1 cellular context compared by ENCODE assay signal in the genomic region with DNA sequence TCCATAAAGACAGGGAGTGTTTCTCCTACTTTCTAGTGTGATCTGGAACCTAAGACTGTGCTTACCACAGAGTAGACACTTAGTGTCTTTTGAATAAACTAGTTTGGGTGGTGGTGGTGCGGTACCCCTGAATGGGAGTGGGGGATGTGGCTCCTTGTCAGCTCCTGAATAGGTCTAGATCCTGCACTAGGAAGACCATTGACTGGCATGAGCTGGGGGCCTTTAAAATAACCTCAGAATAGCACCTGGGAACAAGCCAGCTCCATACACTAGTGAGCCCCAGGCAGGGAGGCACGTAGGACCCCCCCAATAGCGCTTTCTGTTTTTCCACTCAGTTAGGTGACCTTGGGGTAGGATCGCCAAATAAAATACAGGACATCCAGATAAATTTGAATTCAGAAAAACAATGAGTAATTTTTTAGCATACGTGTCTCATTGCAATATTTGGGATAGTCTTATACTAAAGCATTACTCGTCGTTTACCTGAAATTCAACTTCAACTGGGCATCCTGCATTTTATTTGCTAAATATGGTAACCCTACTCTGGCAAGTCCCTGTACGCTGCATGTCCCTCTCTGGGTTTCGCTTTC.
TF ChIP-seq lines count a peak whose summit lies in the region.

No MANE protein-coding gene starts in this region.

TF ChIP-seq in GM12878, 131 proteins besides CTCF, POLR2A, EP300 and RAD21 (continued from another document):
- TF ChIP-seq, protein P1, sequence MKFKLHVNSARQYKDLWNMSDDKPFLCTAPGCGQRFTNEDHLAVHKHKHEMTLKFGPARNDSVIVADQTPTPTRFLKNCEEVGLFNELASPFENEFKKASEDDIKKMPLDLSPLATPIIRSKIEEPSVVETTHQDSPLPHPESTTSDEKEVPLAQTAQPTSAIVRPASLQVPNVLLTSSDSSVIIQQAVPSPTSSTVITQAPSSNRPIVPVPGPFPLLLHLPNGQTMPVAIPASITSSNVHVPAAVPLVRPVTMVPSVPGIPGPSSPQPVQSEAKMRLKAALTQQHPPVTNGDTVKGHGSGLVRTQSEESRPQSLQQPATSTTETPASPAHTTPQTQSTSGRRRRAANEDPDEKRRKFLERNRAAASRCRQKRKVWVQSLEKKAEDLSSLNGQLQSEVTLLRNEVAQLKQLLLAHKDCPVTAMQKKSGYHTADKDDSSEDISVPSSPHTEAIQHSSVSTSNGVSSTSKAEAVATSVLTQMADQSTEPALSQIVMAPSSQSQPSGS (IDR thresholded peaks at IDR 0.05; ENCODE audit: low read length) = no peak
- TF ChIP-seq SRF (IDR thresholded peaks at IDR 0.05; ENCODE audit: low read depth in 2 of 2, low read length in 2 of 2) = no peak
- no peak for TF ChIP-seq TAF1 (IDR thresholded peaks at IDR 0.05; ENCODE audit: borderline replicate concordance, low read depth, low read length)
- TF ChIP-seq, protein P2, sequence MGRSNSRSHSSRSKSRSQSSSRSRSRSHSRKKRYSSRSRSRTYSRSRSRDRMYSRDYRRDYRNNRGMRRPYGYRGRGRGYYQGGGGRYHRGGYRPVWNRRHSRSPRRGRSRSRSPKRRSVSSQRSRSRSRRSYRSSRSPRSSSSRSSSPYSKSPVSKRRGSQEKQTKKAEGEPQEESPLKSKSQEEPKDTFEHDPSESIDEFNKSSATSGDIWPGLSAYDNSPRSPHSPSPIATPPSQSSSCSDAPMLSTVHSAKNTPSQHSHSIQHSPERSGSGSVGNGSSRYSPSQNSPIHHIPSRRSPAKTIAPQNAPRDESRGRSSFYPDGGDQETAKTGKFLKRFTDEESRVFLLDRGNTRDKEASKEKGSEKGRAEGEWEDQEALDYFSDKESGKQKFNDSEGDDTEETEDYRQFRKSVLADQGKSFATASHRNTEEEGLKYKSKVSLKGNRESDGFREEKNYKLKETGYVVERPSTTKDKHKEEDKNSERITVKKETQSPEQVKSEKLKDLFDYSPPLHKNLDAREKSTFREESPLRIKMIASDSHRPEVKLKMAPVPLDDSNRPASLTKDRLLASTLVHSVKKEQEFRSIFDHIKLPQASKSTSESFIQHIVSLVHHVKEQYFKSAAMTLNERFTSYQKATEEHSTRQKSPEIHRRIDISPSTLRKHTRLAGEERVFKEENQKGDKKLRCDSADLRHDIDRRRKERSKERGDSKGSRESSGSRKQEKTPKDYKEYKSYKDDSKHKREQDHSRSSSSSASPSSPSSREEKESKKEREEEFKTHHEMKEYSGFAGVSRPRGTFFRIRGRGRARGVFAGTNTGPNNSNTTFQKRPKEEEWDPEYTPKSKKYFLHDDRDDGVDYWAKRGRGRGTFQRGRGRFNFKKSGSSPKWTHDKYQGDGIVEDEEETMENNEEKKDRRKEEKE (IDR thresholded peaks at IDR 0.05) = no peak
- no peak for TF ChIP-seq SUPT20H (IDR thresholded peaks at IDR 0.05; ENCODE audit: borderline replicate concordance, control insufficient read depth, low read depth, low read length)
- TF ChIP-seq, protein P3, sequence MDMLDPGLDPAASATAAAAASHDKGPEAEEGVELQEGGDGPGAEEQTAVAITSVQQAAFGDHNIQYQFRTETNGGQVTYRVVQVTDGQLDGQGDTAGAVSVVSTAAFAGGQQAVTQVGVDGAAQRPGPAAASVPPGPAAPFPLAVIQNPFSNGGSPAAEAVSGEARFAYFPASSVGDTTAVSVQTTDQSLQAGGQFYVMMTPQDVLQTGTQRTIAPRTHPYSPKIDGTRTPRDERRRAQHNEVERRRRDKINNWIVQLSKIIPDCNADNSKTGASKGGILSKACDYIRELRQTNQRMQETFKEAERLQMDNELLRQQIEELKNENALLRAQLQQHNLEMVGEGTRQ (IDR thresholded peaks at IDR 0.05; ENCODE audit: borderline replicate concordance, low read depth, low read length) = no peak
TF ChIP-seq in GM12878: peak in this region for 0.
